ENCODE assay signal across 8 cellular contexts in genomic region chr2:182186132-182186735, GRCh38.
DNase-seq lines count a peak whose midpoint lies in the region; ATAC-seq, FAIRE-seq and TF ChIP-seq lines count a peak whose summit lies in the region.

No MANE protein-coding gene starts in this region.

- no peak overlapping the region for H3K4me3 Mint-ChIP-seq in nephron progenitor cell

- H3K27ac Mint-ChIP-seq in nephron progenitor cell, result no peak overlapping the region

- no peaks in the 10 kb centered on the region for H3K79me2 ChIP-seq in endothelial cell of umbilical vein (ENCODE audit: control insufficient read depth, insufficient read depth, low read length)

- H3K9me3 Mint-ChIP-seq in nephron progenitor cell, result peaks cover 15% of the 10 kb centered on the region

- H3K27ac ChIP-seq in Panc1 (ENCODE audit: low read length) (no peak overlapping the region), endothelial cell of umbilical vein (ENCODE audit: insufficient read depth, low read depth, low read length) (no peak overlapping the region)

- in situ Hi-C loops in KBM-7 (cut with MboI; ENCODE audit: low pct_unique_long_range_greater_than_20kb, low sequenced_read_pairs) (loop anchor here (25.0 kb wide), 1 partner anchor 476 kb away; no protein-coding TSS in a partner anchor), Panc1 (cut with HindIII; ENCODE audit: low pct_unique_long_range_greater_than_20kb, low sequenced_read_pairs) (no loop called here)

- no peaks in the 10 kb centered on the region for H3K9me3 ChIP-seq in BE2C
- peaks cover 5% of the 10 kb centered on the region; the same call in 1 of the 2 replicates for H3K9me3 ChIP-seq in Panc1 (ENCODE audit: control insufficient read depth, insufficient read depth, low read depth, low read length)
- no peaks in the 10 kb centered on the region for H3K9me3 ChIP-seq in endothelial cell of umbilical vein (replicated peaks; ENCODE audit: control insufficient read depth, insufficient read depth, low read length)

- no peak overlapping the region for H3K4me2 ChIP-seq in endothelial cell of umbilical vein (ENCODE audit: insufficient read depth, low read length)

- H3K9ac ChIP-seq in endothelial cell of umbilical vein (replicated peaks; ENCODE audit: extremely low read depth, insufficient read depth, low read length), result no peak overlapping the region

- H3K36me3 ChIP-seq in BE2C (no peaks in the 10 kb centered on the region), Panc1 (ENCODE audit: control insufficient read depth, insufficient read depth, low read length) (no peaks in the 10 kb centered on the region), endothelial cell of umbilical vein (ENCODE audit: control insufficient read depth in 2 of 2, extremely low read depth in 1 of 2, insufficient read depth in 2 of 2, low read length in 2 of 2) (no peaks in the 10 kb centered on the region), H7 (replicated peaks; ENCODE audit: control insufficient read depth, insufficient read depth, low read length) (no peaks in the 10 kb centered on the region)

- intact Hi-C loops in Panc1 (cut with micrococcal nuclease; ENCODE audit: unreplicated experiment) (loop anchor here (1.0 kb wide), 1 partner anchor 464 kb away; no protein-coding TSS in a partner anchor), endothelial cell of umbilical vein (cut with micrococcal nuclease) (loop anchor here (1.0 to 5.0 kb wide), 4 partner anchors 56 to 851 kb away; partner anchors contain the start of genes DNAJC10 and NCKAP1)

- CTCF ChIA-PET in Panc1 (lab: Charles Lee) (interaction anchor here (0.7 kb wide), 1 partner anchor 34 kb away, joined by 3 read pairs; no protein-coding TSS in a partner anchor), endothelial cell of umbilical vein (lab: Charles Lee) (interaction anchor here (0.7 to 9.1 kb wide), 27 partner anchors 9 to 794 kb away, joined by 3 to 203 read pairs (median 5); no protein-coding TSS in a partner anchor)

- peaks cover 5% of the 10 kb centered on the region for H3K4me1 Mint-ChIP-seq in nephron progenitor cell

- POLR2A ChIA-PET in Panc1 (lab: Charles Lee) (no interaction called here), endothelial cell of umbilical vein (lab: Charles Lee) (no interaction called here)

- dilution Hi-C loops in endothelial cell of umbilical vein (cut with MboI; ENCODE audit: extremely low pct_ligation_motif_present, low sequenced_read_pairs), result no loop called here

- no peaks in the 10 kb centered on the region for H3K27me3 Mint-ChIP-seq in nephron progenitor cell (ENCODE audit: low read depth, poor library complexity)

- no peaks in the 10 kb centered on the region for H4K20me1 ChIP-seq in endothelial cell of umbilical vein (replicated peaks; ENCODE audit: control insufficient read depth, extremely low read depth, insufficient read depth, low read length)

- TF ChIP-seq POLR2A in endothelial cell of umbilical vein (IDR thresholded peaks at IDR 0.05; ENCODE audit: low read depth, low read length), result no peak

- no peaks in the 10 kb centered on the region for H3K9me1 ChIP-seq in endothelial cell of umbilical vein (replicated peaks; ENCODE audit: control insufficient read depth, extremely low read depth, insufficient read depth, low read length)

- no TSS peak for BruUV-seq in Panc1 (replicated peaks; lab: Mats Ljungman, UMichigan)
- no TSS peak for BruUV-seq in endothelial cell of umbilical vein (replicated peaks; lab: Mats Ljungman, UMichigan)

- H3K4me3 ChIP-seq in BE2C (ENCODE audit: low read depth, low read length) (no peak overlapping the region), Panc1 (ENCODE audit: low read depth in 2 of 2, low read length in 2 of 2) (no peak overlapping the region), endothelial cell of umbilical vein (replicated peaks in 1 of 3; ENCODE audit: insufficient read depth in 1 of 3, low read depth in 1 of 3, low read length in 3 of 3) (no peak overlapping the region), H7 (ENCODE audit: insufficient read depth, low read depth, low read length) (no peak overlapping the region)

- peaks cover 6% of the 10 kb centered on the region for H3K36me3 Mint-ChIP-seq in nephron progenitor cell (ENCODE audit: low read depth)

- ATAC-seq in GM19043 (IDR thresholded peaks at IDR 0.05; ENCODE audit: low read depth, unreplicated experiment), result peak; percentile 78
- ATAC-seq in Panc1, result peak; percentile 68; the same call in 1 of the 2 replicates
- ATAC-seq in GM18873 (IDR thresholded peaks at IDR 0.05; ENCODE audit: low FRiP score, unreplicated experiment), result no peak

- no peaks in the 10 kb centered on the region for H3K4me1 ChIP-seq in BE2C
- H3K4me1 ChIP-seq in Panc1 (ENCODE audit: control insufficient read depth, insufficient read depth, low read length), result no peaks in the 10 kb centered on the region
- H3K4me1 ChIP-seq in endothelial cell of umbilical vein (ENCODE audit: control insufficient read depth, extremely low read depth, insufficient read depth, low read length), result no peaks in the 10 kb centered on the region

- DNase-seq in BE2C (no peak), KBM-7 (peak; percentile 58), Panc1 (ENCODE audit: low read depth, low spot score) (peak; percentile 17), endothelial cell of umbilical vein (ENCODE audit: low read depth, low spot score) (peak; percentile 67), nephron progenitor cell (peak; percentile 10), H7 (no peak)

- peak; percentile 40 for TF ChIP-seq CTCF in BE2C (IDR thresholded peaks at IDR 0.05; ENCODE audit: low read depth, low read length)
- TF ChIP-seq CTCF in Panc1 (IDR thresholded peaks at IDR 0.05), result peak; percentile 72; the same call in 1 of the 2 replicates
- TF ChIP-seq CTCF in endothelial cell of umbilical vein (IDR thresholded peaks at IDR 0.05; ENCODE audit: extremely low read depth in 1 of 2, insufficient read depth in 1 of 2, low read depth in 1 of 2, low read length in 2 of 2), result peak; percentile 25 to 32
- TF ChIP-seq CTCF in nephron progenitor cell (IDR thresholded peaks at IDR 0.05), result peak; percentile 89

- H3K27me3 ChIP-seq in BE2C (no peaks in the 10 kb centered on the region), Panc1 (ENCODE audit: control insufficient read depth, insufficient read depth, low read length) (no peaks in the 10 kb centered on the region), endothelial cell of umbilical vein (ENCODE audit: control insufficient read depth in 2 of 2, insufficient read depth in 2 of 2, low read length in 2 of 2) (no peaks in the 10 kb centered on the region), H7 (ENCODE audit: control insufficient read depth, insufficient read depth, low read length) (no peaks in the 10 kb centered on the region)

- peak overlapping the region; percentile 44 for H2AFZ ChIP-seq in endothelial cell of umbilical vein (ENCODE audit: low read depth, low read length)

- peak; percentile 88 for FAIRE-seq in endothelial cell of umbilical vein (lab: Jason Lieb, UNC)

TF ChIP-seq in endothelial cell of umbilical vein, 7 proteins besides CTCF, POLR2A, EP300 and RAD21:
- TF ChIP-seq POLR2AphosphoS5 (IDR thresholded peaks at IDR 0.05; ENCODE audit: insufficient read depth, low read depth, low read length) (no peak), JUN (IDR thresholded peaks at IDR 0.05; ENCODE audit: borderline replicate concordance, insufficient read depth, insufficient read length, low read depth) (no peak), MAX (IDR thresholded peaks at IDR 0.05; ENCODE audit: insufficient read depth, insufficient read length) (no peak), FOS (IDR thresholded peaks at IDR 0.05; ENCODE audit: borderline replicate concordance, insufficient read depth, low read length) (no peak), MYC (IDR thresholded peaks at IDR 0.05; ENCODE audit: low read depth, low read length) (no peak), EZH2 (IDR thresholded peaks at IDR 0.05; ENCODE audit: borderline replicate concordance, low read depth, low read length, severe bottlenecking) (no peak), GATA2 (IDR thresholded peaks at IDR 0.05; ENCODE audit: insufficient read depth, insufficient read length, low read depth, low read length) (no peak)

Comparison
In these comparisons a context has a peak if more than half of its experiments do, and no peak if none do; other contexts are left out.
1. DNase-seq: peak in KBM-7 (single experiment), Panc1 (single experiment), endothelial cell of umbilical vein (single experiment) and nephron progenitor cell (single experiment); none in BE2C (single experiment) and H7 (single experiment).
2. CTCF ChIP-seq: peak in every context shown above with its lines; median percentile 89 in nephron progenitor cell; 72 in Panc1; 40 in BE2C; 28 in endothelial cell of umbilical vein.